Comparison of ENCODE assay signal across 8 cellular contexts in the genomic region with DNA sequence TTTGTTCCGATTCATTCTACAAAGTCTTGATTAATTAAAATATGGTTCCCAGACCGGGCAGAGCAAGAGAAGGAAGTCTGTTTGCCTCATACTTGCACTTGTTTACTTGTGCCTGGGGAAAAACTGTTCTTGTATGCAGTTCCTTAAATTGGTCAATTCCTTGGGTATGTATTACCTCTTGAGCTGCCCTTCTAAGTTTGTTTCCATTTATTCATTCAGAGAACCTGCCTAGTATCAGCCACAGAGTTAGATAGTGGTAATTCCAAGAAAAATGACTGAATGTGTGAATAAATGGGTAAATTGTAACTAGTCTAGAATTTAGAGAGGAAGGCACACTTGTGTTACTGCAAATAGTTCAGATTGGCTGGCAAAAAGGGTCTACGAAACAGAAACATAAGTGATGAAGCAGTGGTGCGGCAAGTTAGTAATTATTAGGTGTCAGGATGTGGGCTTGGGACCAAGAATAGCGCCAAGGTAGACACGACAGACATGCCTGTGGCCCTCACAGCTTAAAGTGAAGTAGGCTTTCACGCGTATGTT. TPM values are rescaled to one million over a fixed set of nuclear protein-coding genes. Genes with fewer than 3 reads are reported as not detected.
DNase-seq lines count a peak whose midpoint lies in the region; ATAC-seq and TF ChIP-seq lines count a peak whose summit lies in the region.

No MANE protein-coding gene starts in this region.

- H3K27ac Mint-ChIP-seq in memory B cell = peak overlapping the region; percentile 89

- TF ChIP-seq CTCF in astrocyte of the spinal cord (IDR thresholded peaks at IDR 0.05; ENCODE audit: low read depth, low read length) = no peak

- H3K4me1 Mint-ChIP-seq in memory B cell = peaks cover 9% of the 10 kb centered on the region

- H3K4me1 ChIP-seq in urinary bladder (ENCODE audit: insufficient read depth) = peaks cover 1% of the 10 kb centered on the region

- H3K27ac ChIP-seq in urinary bladder (ENCODE audit: low read depth) = no peak overlapping the region

- no peaks in the 10 kb centered on the region for H3K36me3 ChIP-seq in urinary bladder (ENCODE audit: insufficient read depth)

- ATAC-seq in GM18508 (IDR thresholded peaks at IDR 0.05; ENCODE audit: insufficient read depth, unreplicated experiment) (peak; percentile 76), GM21737 (IDR thresholded peaks at IDR 0.05; ENCODE audit: unreplicated experiment) (peak; percentile 60), memory B cell (ENCODE audit: low read depth) (peak; percentile 52)

- H3K9me3 Mint-ChIP-seq in memory B cell = peaks cover 5% of the 10 kb centered on the region

- in situ Hi-C loops in astrocyte of the spinal cord (cut with HindIII; ENCODE audit: low sequenced_read_pairs) = no loop called here

- peak overlapping the region; percentile 78 for H3K4me3 Mint-ChIP-seq in memory B cell

- peak; percentile 55 to 66 for DNase-seq in Kasumi-1 (lab: John Stamatoyannopoulos, UW)
- DNase-seq in astrocyte of the spinal cord (ENCODE audit: low read depth, low spot score) = no peak
- DNase-seq in memory B cell (ENCODE audit: low spot score in 2 of 2) = peak in 1 of 2 donors; percentile 14
- no peak for DNase-seq in effector CD4-positive, alpha-beta T cell
- DNase-seq in NCI-H2081 treated with DMSO at 0.1 percent for 48 hours (lab: John Stamatoyannopoulos, UW) = no peak

- peak overlapping the region; percentile 55 for H3K4me3 ChIP-seq in astrocyte of the spinal cord (ENCODE audit: low read depth, low read length)
- H3K4me3 ChIP-seq in urinary bladder (ENCODE audit: low read depth, low read length) = peak overlapping the region; percentile 47

- peaks cover 25% of the 10 kb centered on the region for H3K27me3 Mint-ChIP-seq in memory B cell

- peaks cover 2% of the 10 kb centered on the region for H3K36me3 Mint-ChIP-seq in memory B cell

- WGBS in urinary bladder = 67% methylated on average over 8 of the region's 8 CpGs

RNA-seq across cellular contexts. Expression of gene MAK, which starts 0.5 kb away (rescaled TPM):
- 0.05 TPM for total RNA-seq in urinary bladder
- polyA plus RNA-seq in urinary bladder = 0.06 TPM

RNA-seq across cellular contexts. Expression of gene GCM2, which starts 43.0 kb away (rescaled TPM):
- not detected for total RNA-seq in urinary bladder
- not detected for polyA plus RNA-seq in urinary bladder

RNA-seq across cellular contexts. Expression of gene SYCP2L, which starts 48.0 kb away (rescaled TPM):
- total RNA-seq in urinary bladder = 8.2 TPM
- polyA plus RNA-seq in urinary bladder = 0.15 TPM

Comparison
In these comparisons a context has a peak if more than half of its experiments do, and no peak if none do; other contexts are left out.
1. DNase-seq: peak in Kasumi-1 (2 of 2); none in astrocyte of the spinal cord (single experiment), effector CD4-positive, alpha-beta T cell (single experiment) and NCI-H2081 treated with DMSO at 0.1 percent for 48 hours (single experiment).
2. Peak in every context shown above with its lines, with median percentiles within 50 percentile points of each other: ATAC-seq.